In the genomic region with DNA sequence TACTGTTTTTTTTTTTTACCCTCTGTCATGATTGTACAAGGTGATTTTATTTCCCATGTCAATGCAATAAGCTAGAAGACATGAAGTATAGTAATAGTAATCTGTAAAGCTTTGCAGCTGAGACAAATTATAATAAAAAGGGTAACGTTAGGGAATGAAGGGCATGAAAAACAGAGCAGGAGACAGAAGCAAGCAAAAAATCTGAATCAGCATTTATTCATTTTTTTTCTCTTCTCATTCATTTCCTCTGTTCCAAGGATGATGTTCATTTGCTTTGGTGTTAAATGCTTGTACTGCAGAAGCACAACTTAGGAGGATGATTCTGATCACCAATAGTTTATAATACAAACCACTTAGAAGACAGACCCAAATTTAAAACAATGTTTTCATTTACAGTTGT, we compare ENCODE assay signal across 31 cellular contexts.
"Had no signal": no experiment of that assay in that cellular context is flagged by ENCODE, and none has a peak within 500 bp of the region (broad histone marks: within the 10 kb centered on the region; RNA-seq: fewer than 3 reads in every experiment).

No MANE protein-coding gene starts in this region.

- ATAC-seq: natural killer cell; right cardiac atrium; sciatic nerve; stimulated activated memory B cell treated with anti-CD40 and anti-IgM and Interleukin-4, amounts not matched to agents 10 μg/mL and 1 μg/mL and 100 μg/mL, for 72 hours; stimulated activated naive CD8-positive, alpha-beta T cell treated with anti-CD3 and anti-CD28 coated beads, Interleukin-15, amount 100 ng/mL, for 72 hours; stimulated activated naive CD8-positive, alpha-beta T cell treated with anti-CD3 and anti-CD28 coated beads, Interleukin-15, Interleukin-2, amounts not matched to agents 100 U/mL and 50 U/mL, for 24 hours; upper lobe of right lung had no signal

- H3K4me1 Mint-ChIP-seq: natural killer cell; neural progenitor cell; stimulated activated memory B cell treated with anti-CD40 and anti-IgM and Interleukin-4, amounts not matched to agents 10 μg/mL and 1 μg/mL and 100 μg/mL, for 72 hours had no signal

- H3K36me3 ChIP-seq: ovary had no signal

- H3K27ac Mint-ChIP-seq: natural killer cell; nephron; neural progenitor cell; stimulated activated memory B cell treated with anti-CD40 and anti-IgM and Interleukin-4, amounts not matched to agents 10 μg/mL and 1 μg/mL and 100 μg/mL, for 72 hours; type B pancreatic cell had no signal

- H3K27me3 Mint-ChIP-seq: progenitor cell of endocrine pancreas; stimulated activated memory B cell treated with anti-CD40 and anti-IgM and Interleukin-4, amounts not matched to agents 10 μg/mL and 1 μg/mL and 100 μg/mL, for 72 hours; stimulated activated naive CD8-positive, alpha-beta T cell treated with anti-CD3 and anti-CD28 coated beads, Interleukin-15, amount 100 ng/mL, for 72 hours; type B pancreatic cell had no signal

- H3K27me3 ChIP-seq: neural progenitor cell, ovary, spleen, suprapubic skin, testis, tibial artery, transverse colon, upper lobe of right lung, uterus had no signal

- H3K9me3 ChIP-seq: ovary, psoas muscle, spleen, suprapubic skin, testis, tibial artery, transverse colon, upper lobe of right lung had no signal

- H3K4me1 ChIP-seq: spleen, suprapubic skin, testis, upper lobe of right lung had no signal

- H3K4me2 ChIP-seq: neural progenitor cell, smooth muscle cell had no signal

- H3K4me3 Mint-ChIP-seq: natural killer cell; nephron; neural progenitor cell; stimulated activated memory B cell treated with anti-CD40 and anti-IgM and Interleukin-4, amounts not matched to agents 10 μg/mL and 1 μg/mL and 100 μg/mL, for 72 hours; stimulated activated naive CD8-positive, alpha-beta T cell treated with anti-CD3 and anti-CD28 coated beads, Interleukin-15, amount 100 ng/mL, for 72 hours; type B pancreatic cell had no signal

- DNase-seq: natural killer cell; occipital lobe; ovary; posterior cingulate gyrus; psoas muscle; right cardiac atrium; spleen; stimulated activated CD4-positive, alpha-beta T cell treated with anti-CD3 and anti-CD28 coated beads, Interleukin-12 subunit alpha, Interleukin-12 subunit beta, amount 100 ng/mL, for 4 hours; stimulated activated CD4-positive, alpha-beta T cell treated with anti-CD3 and anti-CD28 coated beads, Interleukin-1b, Interleukin-23, amount 100 ng/mL, for 48 hours; stimulated activated CD4-positive, alpha-beta T cell treated with anti-CD3 and anti-CD28 coated beads, Interleukin-4, amount 100 ng/mL, for 1 hour; stimulated activated CD4-positive, alpha-beta T cell treated with anti-CD3 and anti-CD28 coated beads, Interleukin-4, amount 100 ng/mL, for 4 hours; stimulated activated CD8-positive, alpha-beta memory T cell treated with anti-CD3 and anti-CD28 coated beads, Interleukin-4, amount 100 ng/mL, for 48 hours; stimulated activated naive CD4-positive, alpha-beta T cell; stimulated activated naive CD8-positive, alpha-beta T cell treated with anti-CD3 and anti-CD28 coated beads, Interleukin-15, amount 100 ng/mL, for 72 hours; stimulated activated naive CD8-positive, alpha-beta T cell treated with anti-CD3 and anti-CD28 coated beads, Interleukin-15, Interleukin-2, amounts not matched to agents 100 U/mL and 50 U/mL, for 24 hours; substantia nigra; testis; tibial artery; transverse colon; upper lobe of right lung; uterus had no signal

- H2AFZ ChIP-seq: neural progenitor cell, parathyroid adenoma had no signal

- H3K27ac ChIP-seq: neural progenitor cell, ovary, parathyroid adenoma, psoas muscle, skin epidermis, spleen, suprapubic skin, testis, tibial artery, transverse colon, upper lobe of right lung, uterus had no signal

- H3K79me2 ChIP-seq: parathyroid adenoma had no signal

- H3K4me3 ChIP-seq: neural progenitor cell, ovary, psoas muscle, skin epidermis, smooth muscle cell, spleen, suprapubic skin, testis, tibial artery, transverse colon, upper lobe of right lung, uterus had no signal

- H3K9me3 Mint-ChIP-seq: natural killer cell; nephron; neural progenitor cell; stimulated activated memory B cell treated with anti-CD40 and anti-IgM and Interleukin-4, amounts not matched to agents 10 μg/mL and 1 μg/mL and 100 μg/mL, for 72 hours; stimulated activated naive CD8-positive, alpha-beta T cell treated with anti-CD3 and anti-CD28 coated beads, Interleukin-15, amount 100 ng/mL, for 72 hours; type B pancreatic cell had no signal
